Comparison of ENCODE assay signal across 17 cellular contexts in the genomic region with DNA sequence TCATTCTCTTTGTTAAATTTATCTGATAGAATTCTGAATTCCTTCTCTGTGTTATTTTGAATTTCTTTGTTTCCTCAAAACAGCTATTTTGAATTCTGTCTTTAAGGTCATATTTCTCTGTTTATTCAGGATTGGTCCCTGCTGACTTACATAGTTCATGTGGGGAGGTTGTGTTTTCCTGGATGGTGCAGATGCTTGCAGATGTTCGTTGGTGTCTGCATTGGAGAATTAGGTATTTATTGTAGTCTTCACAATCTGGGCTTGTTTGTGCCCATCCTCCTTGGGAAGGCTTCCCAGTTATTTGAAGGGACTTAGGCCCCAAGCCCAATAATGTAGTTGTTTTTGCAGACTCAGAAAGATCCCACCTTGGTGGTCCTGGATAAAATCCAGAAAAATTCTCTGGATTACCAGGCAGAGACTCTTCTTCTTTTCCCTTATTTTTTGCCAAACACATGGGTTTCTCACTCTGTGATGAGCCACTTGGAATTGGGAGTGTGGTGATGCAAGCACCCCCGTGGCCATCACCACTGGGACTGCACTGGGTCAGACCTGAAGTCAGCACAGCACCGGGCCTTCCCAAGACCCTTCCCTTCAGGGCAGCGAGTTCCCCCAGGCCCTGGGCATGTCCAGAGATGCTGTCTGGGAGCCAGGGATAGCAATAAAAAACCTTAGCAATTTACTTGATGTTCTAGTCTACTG.
DNase-seq lines count a peak whose midpoint lies in the region; ATAC-seq and TF ChIP-seq lines count a peak whose summit lies in the region.
"Had no signal": no experiment of that assay in that cellular context is flagged by ENCODE, and none has a peak within 500 bp of the region (broad histone marks: within the 10 kb centered on the region; RNA-seq: fewer than 3 reads in every experiment).

No MANE protein-coding gene starts in this region.

- H3K27ac Mint-ChIP-seq in memory B cell (peak overlapping the region; percentile 20), neural crest cell (ENCODE audit: unreplicated experiment) (peak overlapping the region; percentile 53)
- no peak overlapping the region for H3K27ac Mint-ChIP-seq in stimulated activated memory B cell treated with anti-CD40 and anti-IgM and Interleukin-4, amounts not matched to agents 10 μg/mL and 1 μg/mL and 100 μg/mL, for 72 hours
- H3K27ac Mint-ChIP-seq: HFFc6 had no signal

- H3K36me3 Mint-ChIP-seq in memory B cell (peaks cover 8% of the 10 kb centered on the region), neural crest cell (ENCODE audit: low read depth) (peaks cover 6% of the 10 kb centered on the region)
- H3K36me3 Mint-ChIP-seq in stimulated activated memory B cell treated with anti-CD40 and anti-IgM and Interleukin-4, amounts not matched to agents 10 μg/mL and 1 μg/mL and 100 μg/mL, for 72 hours: peaks cover 16% of the 10 kb centered on the region

- TF ChIP-seq CTCF in neural crest cell (conservative IDR thresholded peaks at IDR 0.05): no peak

- H3K4me1 Mint-ChIP-seq in memory B cell: no peaks in the 10 kb centered on the region
- peaks cover 14% of the 10 kb centered on the region for H3K4me1 Mint-ChIP-seq in neural crest cell
- peaks cover 5% of the 10 kb centered on the region for H3K4me1 Mint-ChIP-seq in stimulated activated memory B cell treated with anti-CD40 and anti-IgM and Interleukin-4, amounts not matched to agents 10 μg/mL and 1 μg/mL and 100 μg/mL, for 72 hours

- peaks cover 9% of the 10 kb centered on the region for H3K9me3 Mint-ChIP-seq in memory B cell
- H3K9me3 Mint-ChIP-seq in neural crest cell: peaks cover 5% of the 10 kb centered on the region
- H3K9me3 Mint-ChIP-seq in stimulated activated memory B cell treated with anti-CD40 and anti-IgM and Interleukin-4, amounts not matched to agents 10 μg/mL and 1 μg/mL and 100 μg/mL, for 72 hours: peaks cover 11% of the 10 kb centered on the region

- H3K4me3 Mint-ChIP-seq in memory B cell (no peak overlapping the region), neural crest cell (no peak overlapping the region)
- no peak overlapping the region for H3K4me3 Mint-ChIP-seq in stimulated activated memory B cell treated with anti-CD40 and anti-IgM and Interleukin-4, amounts not matched to agents 10 μg/mL and 1 μg/mL and 100 μg/mL, for 72 hours
- H3K4me3 Mint-ChIP-seq: CD4-positive, CD25-positive, alpha-beta regulatory T cell; HFFc6 had no signal

- DNase-seq in ecto neural progenitor cell (ENCODE audit: low spot score): peak; percentile 25
- no peak for DNase-seq in memory B cell (ENCODE audit: low spot score in 2 of 2)
- DNase-seq in neural crest cell (ENCODE audit: low read depth, low spot score): no peak
- DNase-seq in sciatic nerve (ENCODE audit: low spot score): no peak
- DNase-seq in posterior vena cava (ENCODE audit: low spot score): no peak
- DNase-seq: 8988T; AML-193; Calu3; CD4-positive, CD25-positive, alpha-beta regulatory T cell; DMS79; HCEC 1CT; HFFc6 had no signal

- ATAC-seq in memory B cell (ENCODE audit: low read depth): no peak
- ATAC-seq in sciatic nerve: peak; percentile 92
- ATAC-seq in stimulated activated memory B cell treated with anti-CD40 and anti-IgM and Interleukin-4, amounts not matched to agents 10 μg/mL and 1 μg/mL and 100 μg/mL, for 72 hours: no peak
- no peak for ATAC-seq in GM21367 (IDR thresholded peaks at IDR 0.05; ENCODE audit: unreplicated experiment)
- no peak for ATAC-seq in GM21529 (IDR thresholded peaks at IDR 0.05; ENCODE audit: unreplicated experiment)
- ATAC-seq: GM12878, HepG2 had no signal

- H3K27me3 Mint-ChIP-seq in memory B cell (no peaks in the 10 kb centered on the region), neural crest cell (ENCODE audit: low read depth) (no peaks in the 10 kb centered on the region)
- no peaks in the 10 kb centered on the region for H3K27me3 Mint-ChIP-seq in stimulated activated memory B cell treated with anti-CD40 and anti-IgM and Interleukin-4, amounts not matched to agents 10 μg/mL and 1 μg/mL and 100 μg/mL, for 72 hours

- intact Hi-C loops in sciatic nerve (cut with DNase I) (no loop called here), posterior vena cava (cut with DNase I) (no loop called here)
